27 cellular contexts compared by ENCODE assay signal in genomic region chr6:55014321-55015088, GRCh38.
DNase-seq lines count a peak whose midpoint lies in the region; TF ChIP-seq lines count a peak whose summit lies in the region.
"Had no signal": no experiment of that assay in that cellular context is flagged by ENCODE, and none has a peak within 500 bp of the region (broad histone marks: within the 10 kb centered on the region; RNA-seq: fewer than 3 reads in every experiment).

No MANE protein-coding gene starts in this region.

- H3K36me3 ChIP-seq in left ventricle myocardium inferior, result no peaks in the 10 kb centered on the region
- H3K36me3 ChIP-seq in right atrium auricular region, result no peaks in the 10 kb centered on the region
- H3K36me3 ChIP-seq: BLaER1 treated with 17β-estradiol and CSF1 and Interleukin-3, amounts not matched to agents 10 nM and 100 nM; breast epithelium; Peyer's patch; spleen; uterus had no signal

- no peak for TF ChIP-seq CTCF in left ventricle myocardium inferior (IDR thresholded peaks at IDR 0.05; ENCODE audit: borderline replicate concordance)
- TF ChIP-seq CTCF in right atrium auricular region (IDR thresholded peaks at IDR 0.05), result no peak

- H3K27ac ChIP-seq in left ventricle myocardium inferior (replicated peaks) (peak overlapping the region; percentile 18), right atrium auricular region (peak overlapping the region in 1 of 2 donors; percentile 45)
- H3K27ac ChIP-seq: BLaER1 treated with 17β-estradiol and CSF1 and Interleukin-3, amounts not matched to agents 10 nM and 100 nM; breast epithelium; Peyer's patch; spleen; testis; uterus had no signal

- H3K9me3 ChIP-seq in left ventricle myocardium inferior (replicated peaks), result peaks cover 5% of the 10 kb centered on the region
- H3K9me3 ChIP-seq in right atrium auricular region, result peaks cover 0 to 4% of the 10 kb centered on the region in 2 donors
- H3K9me3 ChIP-seq: breast epithelium, Caco-2, Peyer's patch, testis, uterus had no signal

- H3K4me1 ChIP-seq in left ventricle myocardium inferior, result peaks cover 34% of the 10 kb centered on the region
- peaks cover 0 to 16% of the 10 kb centered on the region in 2 donors for H3K4me1 ChIP-seq in right atrium auricular region
- H3K4me1 ChIP-seq: BLaER1 treated with 17β-estradiol and CSF1 and Interleukin-3, amounts not matched to agents 10 nM and 100 nM; breast epithelium; Caco-2; spleen; testis; uterus had no signal

- H3K4me3 ChIP-seq in left ventricle myocardium inferior, result no peak overlapping the region
- H3K4me3 ChIP-seq in right atrium auricular region, result no peak overlapping the region
- H3K4me3 ChIP-seq: BLaER1 treated with 17β-estradiol and CSF1 and Interleukin-3, amounts not matched to agents 10 nM and 100 nM; breast epithelium; Peyer's patch; spleen; testis; uterus had no signal

- DNase-seq in left ventricle myocardium inferior (no peak), right atrium auricular region (ENCODE audit: low spot score) (no peak), RKO (ENCODE audit: low spot score) (peak; percentile 18), glomerular visceral epithelial cell (ENCODE audit: extremely low spot score) (peak; percentile 5), hypothalamus (lab: John Stamatoyannopoulos, UW) (no peak)
- no peak for DNase-seq in stimulated activated CD4-positive, alpha-beta T cell treated with anti-CD3 and anti-CD28 coated beads, Interleukin-4, amount 100 ng/mL, for 24 hours
- DNase-seq in effector CD8-positive, alpha-beta T cell (lab: John Stamatoyannopoulos, UW), result no peak
- DNase-seq in activated CD4-positive, alpha-beta T cell treated with anti-CD3 and anti-CD28 coated beads for 48 hours, result no peak
- DNase-seq: activated CD4-positive, alpha-beta T cell treated with anti-CD3 and anti-CD28 coated beads for 36 hours; activated gamma-delta T cell treated with Interleukin-2 at 50 U/mL for 16 hours; activated T-cell treated with anti-CD3 and anti-CD28 coated beads, Interleukin-2, amount 50 U/mL, for 24 hours; Caco-2; cortex of kidney; kidney glomerular epithelial cell; naive B cell; NCI-H1105 treated with DMSO at 0.1 percent for 48 hours; NCI-H2029 treated with DMSO at 0.1 percent for 48 hours; NCI-H2227 treated with DMSO at 0.1 percent for 48 hours; nucleus accumbens; Peyer's patch; spleen; stimulated activated CD4-positive, alpha-beta T cell treated with anti-CD3 and anti-CD28 coated beads, Interleukin-4, amount 100 ng/mL, for 4 hours; stimulated activated naive CD4-positive, alpha-beta T cell; testis; uterus had no signal

- no peaks in the 10 kb centered on the region for H3K27me3 ChIP-seq in left ventricle myocardium inferior (ENCODE audit: low read depth)
- H3K27me3 ChIP-seq in right atrium auricular region, result no peaks in the 10 kb centered on the region
- H3K27me3 ChIP-seq: BLaER1 treated with 17β-estradiol and CSF1 and Interleukin-3, amounts not matched to agents 10 nM and 100 nM; breast epithelium; Peyer's patch; spleen; testis; uterus had no signal

- intact Hi-C loops in left ventricle myocardium inferior (cut with micrococcal nuclease), result no loop called here

Comparison
In these comparisons a context has a peak if more than half of its experiments do, and no peak if none do; other contexts are left out.
1. DNase-seq: peak in RKO (single experiment) and glomerular visceral epithelial cell (single experiment); none in left ventricle myocardium inferior (single experiment), right atrium auricular region (single experiment), stimulated activated CD4-positive, alpha-beta T cell treated with anti-CD3 and anti-CD28 coated beads, Interleukin-4, amount 100 ng/mL, for 24 hours (single experiment), hypothalamus (0 of 51), effector CD8-positive, alpha-beta T cell (single experiment) and activated CD4-positive, alpha-beta T cell treated with anti-CD3 and anti-CD28 coated beads for 48 hours (single experiment).